In genomic region chr7:2152646-2153045, GRCh38 we compare ENCODE assay signal across 16 cellular contexts.
DNase-seq lines count a peak whose midpoint lies in the region; ATAC-seq, FAIRE-seq and TF ChIP-seq lines count a peak whose summit lies in the region.
"Had no signal": no experiment of that assay in that cellular context is flagged by ENCODE, and none has a peak within 500 bp of the region (broad histone marks: within the 10 kb centered on the region; RNA-seq: fewer than 3 reads in every experiment).

No MANE protein-coding gene starts in this region.

- no peaks in the 10 kb centered on the region for H3K4me1 ChIP-seq in RWPE2 (ENCODE audit: insufficient read depth, poor library complexity, severe bottlenecking)
- peaks cover 0 to 2% of the 10 kb centered on the region in 2 donors for H3K4me1 ChIP-seq in kidney (ENCODE audit: control insufficient read depth in 1 of 2, insufficient read depth in 1 of 2, low read depth in 1 of 2, low read length in 2 of 2)

- no peaks in the 10 kb centered on the region for H3K27me3 ChIP-seq in RWPE2 (ENCODE audit: insufficient read depth, poor library complexity, severe bottlenecking)

- H3K36me3 ChIP-seq in RWPE2 (ENCODE audit: low read depth), result peaks cover 4% of the 10 kb centered on the region
- no peaks in the 10 kb centered on the region for H3K36me3 ChIP-seq in kidney (ENCODE audit: control insufficient read depth in 1 of 2, insufficient read depth in 2 of 2, low read length in 2 of 2)

- ATAC-seq in Right ventricle myocardium superior (ENCODE audit: poor library complexity) (no peak), Right ventricle myocardium inferior (no peak), RWPE2 (ENCODE audit: low read depth) (no peak), GM21619 (IDR thresholded peaks at IDR 0.05; ENCODE audit: unreplicated experiment) (no peak)
- ATAC-seq: GM23338, HepG2 had no signal

- H3K4me3 ChIP-seq in RWPE2 (ENCODE audit: severe bottlenecking) (no peak overlapping the region), kidney (ENCODE audit: low read length in 2 of 2) (no peak overlapping the region)
- H3K4me3 ChIP-seq: GM23338 had no signal

- FAIRE-seq in kidney (lab: Jason Lieb, UNC), result no peak
- peak; percentile 17 for FAIRE-seq in urothelium cell line (lab: Jason Lieb, UNC)
- FAIRE-seq: HepG2 had no signal

- no peak overlapping the region for H3K9ac ChIP-seq in kidney (ENCODE audit: low read length in 2 of 2)

- H3K9me3 ChIP-seq in RWPE2 (ENCODE audit: severe bottlenecking) (no peaks in the 10 kb centered on the region), kidney (ENCODE audit: control insufficient read depth in 1 of 2, low read length in 2 of 2) (no peaks in the 10 kb centered on the region)

- intact Hi-C loops in Right ventricle myocardium superior (cut with DNase I), result no loop called here
- intact Hi-C loops in Right ventricle myocardium inferior (cut with DNase I), result no loop called here
- intact Hi-C loops in kidney (cut with DNase I), result no loop called here

- TF ChIP-seq CTCF in RWPE2 (IDR thresholded peaks at IDR 0.05; ENCODE audit: poor library complexity, severe bottlenecking) (no peak), kidney (IDR thresholded peaks at IDR 0.05; ENCODE audit: borderline replicate concordance, extremely low read depth, insufficient read depth) (no peak)

- DNase-seq in Right ventricle myocardium superior, result peak; percentile 5
- DNase-seq in Right ventricle myocardium inferior (ENCODE audit: missing footprints), result no peak
- DNase-seq in RWPE2 (ENCODE audit: low spot score), result peak; percentile 26
- DNase-seq in kidney, result peak; percentile 38
- no peak for DNase-seq in urothelium cell line (ENCODE audit: low spot score)
- no peak for DNase-seq in NCI-H446 (lab: John Stamatoyannopoulos, UW)
- DNase-seq in caudate nucleus (lab: John Stamatoyannopoulos, UW), result no peak
- DNase-seq: C1 segment of cervical spinal cord; CD4-positive, alpha-beta T cell; DMS79; EL; H7 had no signal

- H3K27ac ChIP-seq in RWPE2 (ENCODE audit: poor library complexity, severe bottlenecking), result no peak overlapping the region
- H3K27ac ChIP-seq in kidney (ENCODE audit: low read depth in 2 of 2, low read length in 2 of 2), result no peak overlapping the region
- H3K27ac ChIP-seq in caudate nucleus (ENCODE audit: low read depth, low read length), result no peak overlapping the region
- H3K27ac ChIP-seq: 22Rv1 had no signal

Comparison
In these comparisons a context has a peak if more than half of its experiments do, and no peak if none do; other contexts are left out.
1. DNase-seq: peak in Right ventricle myocardium superior (single experiment), RWPE2 (single experiment) and kidney (single experiment); none in Right ventricle myocardium inferior (single experiment), urothelium cell line (single experiment), NCI-H446 (0 of 2) and caudate nucleus (0 of 61).